Comparison of ENCODE assay signal across 23 cellular contexts in the genomic region with DNA sequence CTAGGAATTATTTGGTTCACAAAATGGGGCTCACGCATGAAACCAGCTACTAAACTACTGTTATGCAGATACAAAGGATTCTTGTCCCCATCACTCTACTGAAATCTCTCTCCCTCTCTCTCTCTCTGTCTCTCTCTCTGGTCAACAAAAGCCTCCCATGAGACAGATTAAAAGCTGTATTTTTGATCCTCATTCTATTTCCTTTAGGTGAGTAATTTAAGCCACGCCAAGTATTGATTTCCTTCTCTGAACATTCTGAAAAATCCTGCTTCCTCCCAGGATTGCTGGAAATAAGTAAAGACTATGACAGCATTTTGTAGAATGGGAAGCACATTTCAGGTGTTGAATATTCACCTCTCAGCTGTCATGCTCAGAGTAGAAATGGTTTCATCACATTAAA.
"Had no signal": no experiment of that assay in that cellular context is flagged by ENCODE, and none has a peak within 500 bp of the region (broad histone marks: within the 10 kb centered on the region; RNA-seq: fewer than 3 reads in every experiment).

No MANE protein-coding gene starts in this region.

- FAIRE-seq: K562 had no signal

- H3K9me2 ChIP-seq: SK-N-SH had no signal

- H3K27ac ChIP-seq: KMS-11, RWPE1 had no signal

- ATAC-seq: K562, Panc1, T-cell had no signal

- H3K9me3 ChIP-seq: SK-N-SH had no signal

- H3K9ac ChIP-seq: KMS-11, SK-N-SH had no signal

- H3K4me3 ChIP-seq: K562 had no signal

- DNase-seq: Kasumi-1, MV-4-11, NCI-H1048, NCI-H1105, NCI-H1417, NCI-H1436 treated with DMSO at 0.1 percent for 48 hours, NCI-H1694, NCI-H187 treated with DMSO at 0.1 percent for 48 hours, NCI-H2029 treated with DMSO at 0.1 percent for 48 hours, NCI-H2171 treated with DMSO at 0.1 percent for 48 hours, NCI-H345, NCI-H446 treated with DMSO at 0.1 percent for 48 hours, NCI-H510A treated with DMSO at 0.1 percent for 48 hours, NCI-H526, NCI-H82, SHP77, SK-N-SH, SW 1271, T-cell had no signal

- H3K4me2 ChIP-seq: KMS-11, SK-N-SH had no signal
